Comparison of ENCODE assay signal across 17 cellular contexts in the genomic region with DNA sequence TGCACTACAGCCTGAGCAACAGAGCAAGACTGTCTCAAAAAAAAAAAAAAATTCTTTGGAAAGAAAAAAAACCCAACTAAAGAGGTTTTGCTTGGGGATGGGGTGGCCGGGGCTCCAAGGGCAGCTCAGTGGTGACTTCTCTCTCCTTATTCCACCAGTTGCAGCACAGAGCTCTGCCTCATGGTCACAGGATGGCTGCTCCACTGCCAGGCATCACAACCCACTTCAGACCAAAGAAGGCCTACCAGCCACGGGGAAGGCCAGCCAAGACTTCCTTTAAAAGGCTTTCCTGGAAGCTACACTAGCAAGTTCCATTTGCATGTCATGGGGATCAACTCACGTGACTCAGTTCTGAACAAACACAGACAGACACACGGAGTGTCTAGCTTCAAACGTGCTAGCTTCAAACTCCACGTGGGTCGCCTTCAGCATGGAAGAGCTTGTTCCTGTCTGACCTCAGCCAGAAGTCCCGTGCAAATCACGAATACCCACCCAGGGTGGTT. TPM values are rescaled to one million over a fixed set of nuclear protein-coding genes. Genes with fewer than 3 reads are reported as not detected.
"Had no signal": no experiment of that assay in that cellular context is flagged by ENCODE, and none has a peak within 500 bp of the region (broad histone marks: within the 10 kb centered on the region; RNA-seq: fewer than 3 reads in every experiment).

No MANE protein-coding gene starts in this region.

- ATAC-seq: naive thymus-derived CD8-positive, alpha-beta T cell had no signal

- H3K4me1 Mint-ChIP-seq: immature natural killer cell had no signal

- H3K9me3 ChIP-seq: ascending aorta, left ventricle myocardium inferior, spleen had no signal

- H3K4me3 Mint-ChIP-seq: activated naive CD4-positive, alpha-beta T cell treated with anti-CD3 and anti-CD28 coated beads for 36 hours; immature natural killer cell; naive thymus-derived CD8-positive, alpha-beta T cell had no signal

- H3K9me3 Mint-ChIP-seq: activated naive CD4-positive, alpha-beta T cell treated with anti-CD3 and anti-CD28 coated beads for 36 hours; immature natural killer cell; naive thymus-derived CD8-positive, alpha-beta T cell had no signal

- H3K27me3 Mint-ChIP-seq: naive thymus-derived CD8-positive, alpha-beta T cell had no signal

- DNase-seq: activated CD4-positive, alpha-beta T cell treated with anti-CD3 and anti-CD28 coated beads, Interleukin-2, amount 50 U/mL, for 1 hour; activated CD4-positive, CD25-positive, alpha-beta regulatory T cell treated with anti-CD3 and anti-CD28 coated beads, Interleukin-2, amount 50 U/mL, for 72 hours; activated naive CD4-positive, alpha-beta T cell treated with anti-CD3 and anti-CD28 coated beads for 36 hours; activated T-cell treated with anti-CD3 and anti-CD28 coated beads for 4 hours; immature natural killer cell; kidney glomerular epithelial cell; left ventricle myocardium inferior; mammary epithelial cell; naive thymus-derived CD8-positive, alpha-beta T cell; spleen; stimulated activated CD4-positive, alpha-beta T cell treated with anti-CD3 and anti-CD28 coated beads, Interleukin-4, amount 100 ng/mL, for 4 hours; stimulated activated naive CD4-positive, alpha-beta T cell; T-helper 2 cell had no signal

- H3K27ac Mint-ChIP-seq: activated naive CD4-positive, alpha-beta T cell treated with anti-CD3 and anti-CD28 coated beads for 36 hours had no signal

- H3K27ac ChIP-seq: ascending aorta, coronary artery, left ventricle myocardium inferior, spleen, VCaP had no signal

- H3K4me3 ChIP-seq: ascending aorta, coronary artery, left ventricle myocardium inferior, spleen had no signal

- H3K4me1 ChIP-seq: ascending aorta, left ventricle myocardium inferior, spleen had no signal

- H3K27me3 ChIP-seq: ascending aorta, spleen had no signal

RNA-seq across cellular contexts. Expression of a gene that starts 26.7 kb away (rescaled TPM):
- total RNA-seq: ascending aorta had no signal

RNA-seq across cellular contexts. Expression of a gene that starts 30.4 kb away (rescaled TPM):
- total RNA-seq: ascending aorta, left ventricle myocardium inferior, mammary epithelial cell, posterior vena cava had no signal
